16 cellular contexts compared by ENCODE assay signal in the genomic region with DNA sequence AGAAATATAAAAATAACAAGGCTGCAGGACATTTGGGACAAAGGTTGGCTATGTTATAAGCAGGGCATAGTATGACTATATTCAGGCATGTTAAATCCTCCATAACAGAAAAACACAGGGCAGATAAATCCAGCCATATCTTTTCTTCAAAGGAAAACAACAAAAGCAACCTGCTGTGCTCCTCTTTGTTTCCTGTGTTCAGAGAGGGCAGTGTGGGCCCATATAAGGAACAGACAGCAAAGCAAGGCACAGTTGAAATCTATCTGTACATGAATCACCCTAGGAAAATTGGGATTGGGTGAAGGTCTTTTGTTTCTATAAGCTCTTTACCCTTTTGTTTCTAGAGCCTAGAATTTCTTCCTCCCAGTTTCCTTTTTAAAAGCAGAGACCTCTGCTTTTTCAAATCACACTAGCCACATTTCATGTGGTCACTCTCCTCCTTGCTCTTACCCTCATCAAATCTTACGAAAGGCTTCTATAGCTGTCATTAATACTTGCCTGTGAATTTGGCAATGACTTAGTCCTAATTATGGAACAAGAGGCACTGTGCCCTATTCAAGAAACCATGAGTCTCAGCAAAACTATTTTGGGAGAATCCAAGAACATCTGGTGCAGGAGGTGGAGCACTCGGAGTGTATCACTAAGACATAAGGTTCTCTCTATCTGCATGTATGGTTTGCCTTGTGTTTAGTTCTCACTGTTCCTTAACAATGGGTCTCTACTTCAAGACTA. TPM values are rescaled to one million over a fixed set of nuclear protein-coding genes. Genes with fewer than 3 reads are reported as not detected.
DNase-seq lines count a peak whose midpoint lies in the region; ATAC-seq and TF ChIP-seq lines count a peak whose summit lies in the region.
"Had no signal": no experiment of that assay in that cellular context is flagged by ENCODE, and none has a peak within 500 bp of the region (broad histone marks: within the 10 kb centered on the region; RNA-seq: fewer than 3 reads in every experiment).

No MANE protein-coding gene starts in this region.

- no peak overlapping the region for H3K27ac ChIP-seq in RWPE1
- H3K27ac ChIP-seq: breast epithelium, C4-2B, right lobe of liver, SK-N-MC had no signal

- H3K4me3 Mint-ChIP-seq in activated CD8-positive, alpha-beta T cell treated with anti-CD3 and anti-CD28 coated beads for 36 hours = peak overlapping the region; percentile 59
- H3K4me3 Mint-ChIP-seq: activated B cell treated with CpG ODN at 0.5 μM for 24 hours had no signal

- peaks cover 20% of the 10 kb centered on the region for H3K36me3 Mint-ChIP-seq in activated CD8-positive, alpha-beta T cell treated with anti-CD3 and anti-CD28 coated beads for 36 hours (ENCODE audit: low read depth)

- DNase-seq in AG20443 (ENCODE audit: low spot score) (peak; percentile 50), GM04503 (ENCODE audit: low read depth) (peak; percentile 11), iPS-NIHi11 (ENCODE audit: low spot score) (peak; percentile 12), Right ventricle myocardium superior (no peak), RWPE1 (ENCODE audit: low spot score) (no peak), superior temporal gyrus (ENCODE audit: extremely low spot score) (no peak)
- DNase-seq in activated CD8-positive, alpha-beta T cell treated with anti-CD3 and anti-CD28 coated beads for 36 hours = no peak
- DNase-seq: activated B cell treated with CpG ODN at 0.5 μM for 24 hours; heart left ventricle; NCI-H2171; right lobe of liver; stimulated activated naive CD8-positive, alpha-beta T cell treated with anti-CD3 and anti-CD28 coated beads, Interleukin-15, Interleukin-2, amounts not matched to agents 100 U/mL and 50 U/mL, for 24 hours had no signal

- H3K27me3 Mint-ChIP-seq in activated CD8-positive, alpha-beta T cell treated with anti-CD3 and anti-CD28 coated beads for 36 hours = peaks cover 10% of the 10 kb centered on the region

- peaks cover 60% of the 10 kb centered on the region for H3K4me1 Mint-ChIP-seq in activated CD8-positive, alpha-beta T cell treated with anti-CD3 and anti-CD28 coated beads for 36 hours (ENCODE audit: low read depth)

- intact Hi-C loops in activated CD8-positive, alpha-beta T cell treated with anti-CD3 and anti-CD28 coated beads for 36 hours (cut with micrococcal nuclease) = loop anchor here (5.0 kb wide), 2 partner anchors 38 to 42 kb away; no protein-coding TSS in a partner anchor
- intact Hi-C loops in Right ventricle myocardium superior (cut with DNase I) = no loop called here

- peak overlapping the region; percentile 74 for H3K27ac Mint-ChIP-seq in activated CD8-positive, alpha-beta T cell treated with anti-CD3 and anti-CD28 coated beads for 36 hours
- H3K27ac Mint-ChIP-seq: activated B cell treated with CpG ODN at 0.5 μM for 24 hours had no signal

- no peak for TF ChIP-seq CTCF in activated CD8-positive, alpha-beta T cell treated with anti-CD3 and anti-CD28 coated beads for 36 hours (IDR thresholded peaks at IDR 0.05)
- no peak for TF ChIP-seq CTCF in RWPE1 (conservative IDR thresholded peaks at IDR 0.05; ENCODE audit: low read depth)

- ATAC-seq in activated CD8-positive, alpha-beta T cell treated with anti-CD3 and anti-CD28 coated beads for 36 hours = no peak
- ATAC-seq in Right ventricle myocardium superior (ENCODE audit: poor library complexity) (no peak), GM19328 (IDR thresholded peaks at IDR 0.05; ENCODE audit: unreplicated experiment) (no peak)
- ATAC-seq: heart left ventricle; right lobe of liver; stimulated activated naive CD8-positive, alpha-beta T cell treated with anti-CD3 and anti-CD28 coated beads, Interleukin-15, Interleukin-2, amounts not matched to agents 100 U/mL and 50 U/mL, for 24 hours had no signal

- CTCF ChIA-PET in activated CD8-positive, alpha-beta T cell treated with anti-CD3 and anti-CD28 coated beads for 36 hours (lab: Charles Lee) = interaction anchor here (0.8 to 3.2 kb wide), 10 partner anchors 11 to 198 kb away, joined by 3 to 19 read pairs (median 3); no protein-coding TSS in a partner anchor
- CTCF ChIA-PET in RWPE1 (lab: Yijun Ruan, JAX) = interaction anchor here (0.6 to 0.7 kb wide), 2 partner anchors 21 to 197 kb away, joined by 3 read pairs; no protein-coding TSS in a partner anchor

- POLR2A ChIA-PET in activated CD8-positive, alpha-beta T cell treated with anti-CD3 and anti-CD28 coated beads for 36 hours (lab: Charles Lee) = no interaction called here
- POLR2A ChIA-PET in RWPE1 (lab: Yijun Ruan, JAX; ENCODE audit: low non-redundant PET) = no interaction called here

- peaks cover 13% of the 10 kb centered on the region for H3K9me3 Mint-ChIP-seq in activated CD8-positive, alpha-beta T cell treated with anti-CD3 and anti-CD28 coated beads for 36 hours
- H3K9me3 Mint-ChIP-seq: activated B cell treated with CpG ODN at 0.5 μM for 24 hours had no signal

RNA-seq across cellular contexts. Expression of a gene that starts 1.8 kb away (rescaled TPM):
- total RNA-seq in activated CD8-positive, alpha-beta T cell treated with anti-CD3 and anti-CD28 coated beads for 36 hours = 10 to 100 TPM; 17.8 to 18.2 TPM
- total RNA-seq in Right ventricle myocardium superior = 1.0 TPM
- total RNA-seq: activated B cell treated with CpG ODN at 0.5 μM for 24 hours had no signal

RNA-seq across cellular contexts. Expression of a gene that starts 55.8 kb away (rescaled TPM):
- total RNA-seq in activated CD8-positive, alpha-beta T cell treated with anti-CD3 and anti-CD28 coated beads for 36 hours = not detected
- 6.8 TPM for total RNA-seq in Right ventricle myocardium superior
- total RNA-seq: activated B cell treated with CpG ODN at 0.5 μM for 24 hours had no signal

Comparison
In these comparisons a context has a peak if more than half of its experiments do, and no peak if none do; other contexts are left out.
1. DNase-seq: peak in AG20443 (single experiment), GM04503 (single experiment) and iPS-NIHi11 (single experiment); none in activated CD8-positive, alpha-beta T cell treated with anti-CD3 and anti-CD28 coated beads for 36 hours (single experiment), Right ventricle myocardium superior (single experiment), RWPE1 (single experiment) and superior temporal gyrus (single experiment).